24 cellular contexts compared by ENCODE assay signal in the genomic region with DNA sequence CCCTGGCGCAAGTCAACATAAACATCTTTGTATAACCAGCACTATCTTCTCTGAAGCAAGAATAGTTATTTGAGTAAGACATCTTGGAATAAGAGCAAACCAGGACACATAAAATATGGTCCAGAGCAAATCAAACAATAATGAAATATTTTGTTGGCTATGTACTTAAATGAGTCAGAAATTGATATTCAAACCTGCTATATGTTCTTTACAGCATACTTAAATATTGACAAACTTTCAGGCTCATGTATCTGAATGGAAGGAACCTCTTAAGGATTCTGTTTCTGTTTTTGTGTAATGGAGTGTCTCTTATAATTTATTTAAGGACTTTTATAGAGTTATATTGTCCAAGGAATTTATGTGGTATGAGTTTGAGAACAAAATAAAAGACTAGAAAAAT.
"Had no signal": no experiment of that assay in that cellular context is flagged by ENCODE, and none has a peak within 500 bp of the region (broad histone marks: within the 10 kb centered on the region; RNA-seq: fewer than 3 reads in every experiment).

No MANE protein-coding gene starts in this region.

- ATAC-seq: effector memory CD8-positive, alpha-beta T cell; esophagus mucosa; foreskin keratinocyte; gastrocnemius medialis; gastroesophageal sphincter; heart left ventricle; heart right ventricle had no signal

- H3K9me3 ChIP-seq: colonic mucosa, gastrocnemius medialis, gastroesophageal sphincter, heart right ventricle had no signal

- H3K27ac ChIP-seq: colonic mucosa, coronary artery, dorsolateral prefrontal cortex, epithelial cell of prostate, esophagus muscularis mucosa, esophagus squamous epithelium, foreskin keratinocyte, gastrocnemius medialis, gastroesophageal sphincter, heart left ventricle, heart right ventricle had no signal

- H3K36me3 ChIP-seq: colonic mucosa, esophagus muscularis mucosa, esophagus squamous epithelium, gastrocnemius medialis, gastroesophageal sphincter, heart left ventricle, heart right ventricle had no signal

- H3K4me3 ChIP-seq: colonic mucosa, coronary artery, dorsolateral prefrontal cortex, esophagus muscularis mucosa, esophagus squamous epithelium, gastrocnemius medialis, gastroesophageal sphincter, heart left ventricle, heart right ventricle had no signal

- H3K4me1 ChIP-seq: colonic mucosa, esophagus muscularis mucosa, esophagus squamous epithelium, foreskin keratinocyte, gastrocnemius medialis, gastroesophageal sphincter, heart left ventricle, heart right ventricle had no signal

- H3K27me3 ChIP-seq: colonic mucosa, dorsolateral prefrontal cortex, esophagus muscularis mucosa, esophagus squamous epithelium, foreskin keratinocyte, gastrocnemius medialis, gastroesophageal sphincter, heart left ventricle, heart right ventricle had no signal

- DNase-seq: colonic mucosa; cortex of kidney; dermis blood vessel endothelial cell; dorsolateral prefrontal cortex; effector CD4-positive, alpha-beta T cell; effector CD8-positive, alpha-beta T cell; effector memory CD4-positive, alpha-beta T cell; effector memory CD8-positive, alpha-beta T cell; endodermal cell; erythroblast; esophagus squamous epithelium; foreskin fibroblast; foreskin keratinocyte; foreskin melanocyte; gastrocnemius medialis; glutamatergic neuron; head of caudate nucleus; heart left ventricle; heart right ventricle had no signal
